15 cellular contexts compared by ENCODE assay signal in the genomic region with DNA sequence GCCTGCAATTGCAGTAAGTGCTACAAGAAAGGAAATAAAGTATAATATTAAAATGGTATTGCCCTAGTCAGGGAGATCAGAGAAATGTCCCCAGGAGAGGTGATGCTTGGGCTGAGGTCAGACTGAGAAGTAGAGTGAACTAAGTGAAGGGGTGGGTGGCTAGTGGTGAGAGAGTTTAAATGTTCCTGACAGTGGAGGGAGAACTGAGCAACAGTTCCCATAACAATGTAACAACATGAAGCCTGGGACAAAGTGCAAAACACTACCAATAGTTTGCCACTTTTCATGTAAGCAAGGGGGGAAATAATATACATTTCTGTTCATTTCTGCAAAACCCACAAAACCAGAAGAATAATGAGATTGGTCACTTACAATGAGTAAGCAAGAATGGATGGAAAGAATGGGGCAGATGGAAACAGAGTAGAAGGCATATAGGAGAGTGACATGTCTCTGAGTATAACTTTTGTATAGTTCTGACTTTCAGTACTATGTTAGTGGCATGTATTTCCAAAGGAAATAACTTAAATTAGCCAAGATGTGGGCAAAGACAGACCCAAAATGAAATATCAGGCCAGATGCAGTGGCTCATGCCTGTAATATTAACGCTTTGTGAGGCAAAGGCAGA. TPM values are rescaled to one million over a fixed set of nuclear protein-coding genes. Genes with fewer than 3 reads are reported as not detected.
"Had no signal": no experiment of that assay in that cellular context is flagged by ENCODE, and none has a peak within 500 bp of the region (broad histone marks: within the 10 kb centered on the region; RNA-seq: fewer than 3 reads in every experiment).

No MANE protein-coding gene starts in this region.

- FAIRE-seq: frontal cortex had no signal

- H3K4me1 Mint-ChIP-seq: activated B cell treated with CpG ODN at 0.5 μM for 24 hours, endodermal cell, immature natural killer cell, nephron had no signal

- H3K36me3 Mint-ChIP-seq: immature natural killer cell had no signal

- H3K4me3 Mint-ChIP-seq: activated B cell treated with CpG ODN at 0.5 μM for 24 hours, endodermal cell, immature natural killer cell, nephron had no signal

- H3K9me3 Mint-ChIP-seq: activated B cell treated with CpG ODN at 0.5 μM for 24 hours, endodermal cell, immature natural killer cell, nephron had no signal

- DNase-seq: activated B cell treated with CpG ODN at 0.5 μM for 24 hours; activated CD4-positive, alpha-beta T cell treated with anti-CD3 and anti-CD28 coated beads, Interleukin-2, amount 50 U/mL, for 48 hours; activated naive CD4-positive, alpha-beta T cell treated with anti-CD3 and anti-CD28 coated beads, Interleukin-2, amount 50 U/mL, for 16 hours; amniotic stem cell; dorsolateral prefrontal cortex; endodermal cell; head of caudate nucleus; immature natural killer cell; mesendoderm; nucleus accumbens; posterior cingulate gyrus; stimulated activated naive CD4-positive, alpha-beta T cell; upper lobe of left lung had no signal

- H3K27ac Mint-ChIP-seq: activated B cell treated with CpG ODN at 0.5 μM for 24 hours, endodermal cell, immature natural killer cell, nephron had no signal

RNA-seq across cellular contexts. Expression of gene FAXC, which starts 13.3 kb away (rescaled TPM):
- total RNA-seq: activated B cell treated with CpG ODN at 0.5 μM for 24 hours had no signal
